10 cellular contexts compared by ENCODE assay signal in the genomic region with DNA sequence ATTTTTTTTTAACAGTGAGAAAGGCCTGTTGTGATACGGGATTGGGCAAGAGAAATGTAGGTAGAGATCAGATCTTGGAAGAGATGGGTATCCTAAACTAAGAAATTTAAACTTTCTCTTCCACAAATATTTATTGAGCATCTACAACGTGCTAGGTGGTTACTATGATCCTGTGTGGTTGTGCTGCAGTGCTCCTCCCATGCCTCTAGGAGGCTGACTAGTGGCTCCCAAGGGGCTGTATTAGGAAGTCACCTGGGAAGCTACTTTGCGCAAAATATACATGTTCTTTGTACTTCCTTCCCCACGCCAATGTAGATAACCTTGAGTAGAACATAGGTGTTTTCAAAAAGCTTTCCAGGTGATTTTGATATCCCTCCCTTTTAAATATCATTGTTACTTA. TPM values are rescaled to one million over a fixed set of nuclear protein-coding genes. Genes with fewer than 3 reads are reported as not detected.
DNase-seq lines count a peak whose midpoint lies in the region; ATAC-seq, FAIRE-seq and TF ChIP-seq lines count a peak whose summit lies in the region.
"Had no signal": no experiment of that assay in that cellular context is flagged by ENCODE, and none has a peak within 500 bp of the region (broad histone marks: within the 10 kb centered on the region; RNA-seq: fewer than 3 reads in every experiment).

No MANE protein-coding gene starts in this region.

- peak; percentile 61 for ATAC-seq in naive thymus-derived CD4-positive, alpha-beta T cell

- peak; percentile 59 for FAIRE-seq in GM19239 (lab: Jason Lieb, UNC)

- H3K27ac Mint-ChIP-seq in CD8-positive, alpha-beta memory T cell, result peak overlapping the region in 7 of 8 donors; percentile 12 to 55 (median 47)
- peak overlapping the region in 6 of 9 donors; percentile 21 to 71 (median 36) for H3K27ac Mint-ChIP-seq in naive thymus-derived CD4-positive, alpha-beta T cell

- intact Hi-C loops in naive thymus-derived CD4-positive, alpha-beta T cell (cut with micrococcal nuclease), result loop anchor here in 1 of 2 donors (2.0 kb wide), 1 partner anchor 45 kb away; no protein-coding TSS in a partner anchor

- no peak overlapping the region for H3K4me3 ChIP-seq in CD8-positive, alpha-beta memory T cell (ENCODE audit: low read length)
- no peak overlapping the region for H3K4me3 ChIP-seq in astrocyte of the cerebellum (ENCODE audit: low read depth, low read length)
- no peak overlapping the region for H3K4me3 ChIP-seq in naive thymus-derived CD4-positive, alpha-beta T cell (ENCODE audit: low read length)

- in situ Hi-C loops in astrocyte of the cerebellum (cut with HindIII; ENCODE audit: low sequenced_read_pairs), result no loop called here

- POLR2A ChIA-PET in CD8-positive, alpha-beta memory T cell (lab: Charles Lee), result no interaction called here
- POLR2A ChIA-PET in naive thymus-derived CD4-positive, alpha-beta T cell (lab: Charles Lee), result interaction anchor here (1.1 to 1.8 kb wide), 3 partner anchors 24 to 44 kb away, joined by 3 to 5 read pairs (median 5); a partner anchor contains a TSS

- H3K9me3 ChIP-seq in CD8-positive, alpha-beta memory T cell (ENCODE audit: low read length), result no peaks in the 10 kb centered on the region
- H3K9me3 ChIP-seq in naive thymus-derived CD4-positive, alpha-beta T cell (ENCODE audit: control insufficient read depth in 2 of 3, low read length in 3 of 3), result no peaks in the 10 kb centered on the region

- H3K27ac ChIP-seq in CD8-positive, alpha-beta memory T cell (ENCODE audit: low read depth, low read length), result no peak overlapping the region
- no peak overlapping the region for H3K27ac ChIP-seq in naive thymus-derived CD4-positive, alpha-beta T cell (ENCODE audit: low read depth, low read length)

- no peaks in the 10 kb centered on the region for H3K9me3 Mint-ChIP-seq in CD8-positive, alpha-beta memory T cell
- no peaks in the 10 kb centered on the region for H3K9me3 Mint-ChIP-seq in naive thymus-derived CD4-positive, alpha-beta T cell

- no peaks in the 10 kb centered on the region for H3K27me3 Mint-ChIP-seq in CD8-positive, alpha-beta memory T cell
- no peaks in the 10 kb centered on the region for H3K27me3 Mint-ChIP-seq in naive thymus-derived CD4-positive, alpha-beta T cell

- no peak overlapping the region for H3K4me3 Mint-ChIP-seq in CD8-positive, alpha-beta memory T cell
- H3K4me3 Mint-ChIP-seq in naive thymus-derived CD4-positive, alpha-beta T cell, result peak overlapping the region in 6 of 10 donors; percentile 5 to 49 (median 16)

- H3K27me3 ChIP-seq in CD8-positive, alpha-beta memory T cell (ENCODE audit: insufficient read depth, low read length, poor library complexity, severe bottlenecking), result no peaks in the 10 kb centered on the region
- H3K27me3 ChIP-seq in naive thymus-derived CD4-positive, alpha-beta T cell (ENCODE audit: control insufficient read depth in 2 of 2, insufficient read depth in 2 of 2, low read length in 2 of 2), result no peaks in the 10 kb centered on the region

- no peaks in the 10 kb centered on the region for H3K36me3 ChIP-seq in CD8-positive, alpha-beta memory T cell (ENCODE audit: insufficient read depth, low read length)
- H3K36me3 ChIP-seq in naive thymus-derived CD4-positive, alpha-beta T cell (ENCODE audit: control insufficient read depth in 2 of 3, insufficient read depth in 3 of 3, low read length in 3 of 3), result no peaks in the 10 kb centered on the region

- H3K4me1 ChIP-seq in CD8-positive, alpha-beta memory T cell (ENCODE audit: insufficient read depth, low read length), result peaks cover 66% of the 10 kb centered on the region
- H3K4me1 ChIP-seq in naive thymus-derived CD4-positive, alpha-beta T cell (ENCODE audit: control insufficient read depth in 2 of 2, insufficient read depth in 2 of 2, low read length in 2 of 2), result peaks cover 12 to 48% of the 10 kb centered on the region in 2 donors

- CTCF ChIA-PET in CD8-positive, alpha-beta memory T cell (lab: Charles Lee), result interaction anchor here (0.7 to 3.5 kb wide), 3 partner anchors 26 to 65 kb away, joined by 3 to 12 read pairs (median 11); a partner anchor contains a TSS
- CTCF ChIA-PET in naive thymus-derived CD4-positive, alpha-beta T cell (lab: Charles Lee), result no interaction called here

- TF ChIP-seq CTCF in astrocyte of the cerebellum (IDR thresholded peaks at IDR 0.05; ENCODE audit: low read depth, low read length, missing control alignments), result peak; percentile 29

- H3K4me1 Mint-ChIP-seq in CD8-positive, alpha-beta memory T cell, result peaks cover 90 to 96% (median 95%) of the 10 kb centered on the region in 3 donors
- H3K4me1 Mint-ChIP-seq in naive thymus-derived CD4-positive, alpha-beta T cell, result peaks cover 53 to 95% (median 93%) of the 10 kb centered on the region in 7 donors

- H3K36me3 Mint-ChIP-seq in CD8-positive, alpha-beta memory T cell, result peaks cover 0 to 31% (median 4%) of the 10 kb centered on the region in 3 donors
- H3K36me3 Mint-ChIP-seq in naive thymus-derived CD4-positive, alpha-beta T cell, result peaks cover 5 to 18% (median 14%) of the 10 kb centered on the region in 5 donors

- DNase-seq in CD8-positive, alpha-beta memory T cell, result no peak
- DNase-seq in GM19239 (ENCODE audit: insufficient read length, low spot score) (no peak), astrocyte of the cerebellum (ENCODE audit: low read depth) (no peak), cerebellar nuclear complex (lab: John Stamatoyannopoulos, UW) (no peak), C1 segment of cervical spinal cord (lab: John Stamatoyannopoulos, UW) (no peak)
- DNase-seq in naive thymus-derived CD4-positive, alpha-beta T cell, result no peak
- no peak for DNase-seq in stimulated activated CD4-positive, alpha-beta T cell treated with anti-CD3 and anti-CD28 coated beads, Interleukin-1b, Interleukin-23, amount 100 ng/mL, for 48 hours
- DNase-seq: activated gamma-delta T cell treated with Interleukin-2 at 50 U/mL for 16 hours, KG1, NCI-H748 treated with DMSO at 0.1 percent for 48 hours had no signal

RNA-seq across cellular contexts. Expression of a gene that starts 27.2 kb away (rescaled TPM):
- total RNA-seq in CD8-positive, alpha-beta memory T cell, result 10 to 100 TPM; 36.6 to 38.0 TPM
- 50.7 TPM for polyA plus RNA-seq in CD8-positive, alpha-beta memory T cell
- 100 to 1,000 TPM in 4 of 5 experiments, 10 to 100 TPM in 1; 64.2 to 288 (median 155) TPM for total RNA-seq in naive thymus-derived CD4-positive, alpha-beta T cell
- polyA plus RNA-seq in naive thymus-derived CD4-positive, alpha-beta T cell, result 10 to 100 TPM; 53.3 to 62.8 TPM

Comparison
In these comparisons a context has a peak if more than half of its experiments do, and no peak if none do; other contexts are left out.
1. H3K4me3 Mint-ChIP-seq: peak in naive thymus-derived CD4-positive, alpha-beta T cell (6 of 10); none in CD8-positive, alpha-beta memory T cell (0 of 7).